19 cellular contexts compared by ENCODE assay signal in the genomic region with DNA sequence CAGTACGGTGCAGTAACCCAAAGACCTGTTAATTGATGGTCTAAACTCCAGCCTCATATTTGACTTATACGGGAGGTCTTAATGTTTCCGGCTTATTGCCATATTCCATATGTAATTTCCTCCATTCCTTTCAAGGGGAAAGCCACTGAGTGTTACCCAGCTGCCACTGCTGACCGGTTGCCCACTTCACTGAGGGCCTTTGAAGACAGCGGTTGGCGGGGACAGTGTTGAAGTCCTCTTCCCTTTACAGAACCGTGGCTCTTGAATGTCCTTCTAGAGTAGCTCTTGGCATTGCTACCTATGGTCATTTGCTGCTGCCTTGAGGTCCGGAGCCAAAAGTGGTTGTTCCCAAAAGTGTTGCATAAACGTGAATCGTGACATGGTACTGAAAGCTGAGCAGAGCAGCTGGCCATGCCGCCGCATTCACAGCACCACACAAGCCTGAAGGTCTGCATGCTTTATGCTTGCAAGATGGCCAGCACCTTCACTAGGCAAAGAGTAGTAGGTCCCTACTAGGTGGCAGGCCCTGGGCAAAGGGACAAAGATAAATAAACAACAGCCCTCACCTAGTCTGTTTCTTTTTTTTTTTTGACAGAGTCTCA. TPM values are rescaled to one million over a fixed set of nuclear protein-coding genes. Genes with fewer than 3 reads are reported as not detected.
DNase-seq lines count a peak whose midpoint lies in the region; ATAC-seq and TF ChIP-seq lines count a peak whose summit lies in the region.
"Had no signal": no experiment of that assay in that cellular context is flagged by ENCODE, and none has a peak within 500 bp of the region (broad histone marks: within the 10 kb centered on the region; RNA-seq: fewer than 3 reads in every experiment).

No MANE protein-coding gene starts in this region.

- WGBS in psoas muscle, 3 donors: 81 to 84% (median 83%) methylated on average over 12 of the region's 12 CpGs

- intact Hi-C loops in cardiac septum (cut with DNase I): no loop called here
- intact Hi-C loops in left cardiac atrium (cut with DNase I): no loop called here
- intact Hi-C loops in left ventricle myocardium inferior (cut with micrococcal nuclease): no loop called here
- intact Hi-C loops in psoas muscle (cut with DNase I): loop anchor here in 1 of 2 donors (5.0 kb wide), 1 partner anchor 1033 kb away; no protein-coding TSS in a partner anchor

- H3K9me3 ChIP-seq in left ventricle myocardium inferior (replicated peaks) (no peaks in the 10 kb centered on the region), psoas muscle (no peaks in the 10 kb centered on the region), SJCRH30 (replicated peaks) (no peaks in the 10 kb centered on the region)
- H3K9me3 ChIP-seq: BE2C had no signal

- ATAC-seq in left cardiac atrium (no peak), psoas muscle (peak in 3 of 4 donors; percentile 39 to 93 (median 78)), HG03457 (IDR thresholded peaks at IDR 0.05; ENCODE audit: unreplicated experiment) (no peak)
- ATAC-seq: GM23338 had no signal

- DNase-seq in cardiac septum (ENCODE audit: low spot score): peak; percentile 54
- DNase-seq in left cardiac atrium: no peak
- DNase-seq in left ventricle myocardium inferior: no peak
- DNase-seq in psoas muscle: peak in 1 of 2 donors; percentile 67
- no peak for DNase-seq in EL
- DNase-seq in SJCRH30: no peak
- DNase-seq: ACHN; BE2C; C1 segment of cervical spinal cord; CD4-positive, CD25-positive, alpha-beta regulatory T cell; CD8-positive, alpha-beta memory T cell; COR-L47; DMS 273 treated with DMSO at 0.1 percent for 48 hours; DMS53; DND-41; HCEC 1CT; IMR-90 had no signal

- peak overlapping the region; percentile 9 for H3K27ac ChIP-seq in left ventricle myocardium inferior (replicated peaks)
- H3K27ac ChIP-seq in psoas muscle: peak overlapping the region; percentile 71
- no peak overlapping the region for H3K27ac ChIP-seq in SJCRH30

- TF ChIP-seq CTCF in left ventricle myocardium inferior (IDR thresholded peaks at IDR 0.05; ENCODE audit: borderline replicate concordance) (no peak), psoas muscle (IDR thresholded peaks at IDR 0.05) (no peak)

- no peak overlapping the region for H3K4me3 ChIP-seq in left ventricle myocardium inferior
- no peak overlapping the region for H3K4me3 ChIP-seq in psoas muscle
- no peak overlapping the region for H3K4me3 ChIP-seq in SJCRH30
- H3K4me3 ChIP-seq: GM23338 had no signal

- H3K27me3 ChIP-seq in left ventricle myocardium inferior (ENCODE audit: low read depth): no peaks in the 10 kb centered on the region
- no peaks in the 10 kb centered on the region for H3K27me3 ChIP-seq in psoas muscle (ENCODE audit: insufficient read depth in 3 of 3, low read length in 2 of 3)
- H3K27me3 ChIP-seq in SJCRH30: no peaks in the 10 kb centered on the region
- H3K27me3 ChIP-seq: BE2C had no signal

- H3K36me3 ChIP-seq in left ventricle myocardium inferior (peaks cover 11% of the 10 kb centered on the region), psoas muscle (ENCODE audit: insufficient read depth in 1 of 2, low read depth in 1 of 2) (no peaks in the 10 kb centered on the region), SJCRH30 (no peaks in the 10 kb centered on the region)
- H3K36me3 ChIP-seq: BE2C had no signal

- H3K4me1 ChIP-seq in left ventricle myocardium inferior (peaks cover 60% of the 10 kb centered on the region), psoas muscle (peaks cover 13% of the 10 kb centered on the region), SJCRH30 (peaks cover 3% of the 10 kb centered on the region; the same call in 1 of the 2 replicates)
- H3K4me1 ChIP-seq: BE2C had no signal

RNA-seq across cellular contexts. Expression of a gene that starts 51.7 kb away (rescaled TPM):
- total RNA-seq in cardiac septum: 36.4 TPM
- 10 to 100 TPM; 46.4 to 50.2 TPM for total RNA-seq in left cardiac atrium
- 56.3 TPM for total RNA-seq in left ventricle myocardium inferior
- total RNA-seq in psoas muscle: 10 to 100 TPM in 2 of 4 donors, 1 to 10 TPM in 2; 6.8 to 24.6 (median 9.9) TPM
- 1 to 10 TPM; 2.7 to 4.4 (median 4.3) TPM for polyA plus RNA-seq in psoas muscle
- total RNA-seq in SJCRH30 (2014; rRNA removed; shearing (Covaris generic)): 6.7 and 7.7 TPM in 2 replicates
- polyA plus RNA-seq: CD8-positive, alpha-beta memory T cell had no signal

Comparison
In these comparisons a context has a peak if more than half of its experiments do, and no peak if none do; other contexts are left out.
1. ATAC-seq: peak in psoas muscle (3 of 4); none in left cardiac atrium (0 of 2) and HG03457 (single experiment).